8 cellular contexts compared by ENCODE assay signal in genomic region chr3:194397757-194398312, GRCh38. TPM values are rescaled to one million over a fixed set of nuclear protein-coding genes. Genes with fewer than 3 reads are reported as not detected.
DNase-seq lines count a peak whose midpoint lies in the region; ATAC-seq and TF ChIP-seq lines count a peak whose summit lies in the region.

No MANE protein-coding gene starts in this region.

- POLR2A ChIA-PET in WTC11 (lab: Charles Lee), result no interaction called here

- H3K4me2 ChIP-seq in parathyroid adenoma (ENCODE audit: low read length), result peak overlapping the region; percentile 6

- no peaks in the 10 kb centered on the region for H3K36me3 Mint-ChIP-seq in WTC11

- intact Hi-C loops in posterior vena cava (cut with DNase I), result loop anchor here (5.0 kb wide), 2 partner anchors 56 to 61 kb away; no protein-coding TSS in a partner anchor

- no peak overlapping the region for H2AFZ ChIP-seq in parathyroid adenoma

- no peaks in the 10 kb centered on the region for H3K9me3 Mint-ChIP-seq in WTC11

- no peak overlapping the region for H3K27ac Mint-ChIP-seq in WTC11

- DNase-seq in EH (ENCODE audit: low read depth), result peak; percentile 23
- DNase-seq in WTC11 (ENCODE audit: low spot score), result peak; percentile 38
- peak; percentile 66 for DNase-seq in ecto neural progenitor cell (ENCODE audit: low spot score)
- DNase-seq in SW480 (ENCODE audit: low spot score), result no peak
- DNase-seq in posterior vena cava (ENCODE audit: low spot score), result no peak
- no peak for DNase-seq in SK-N-DZ (ENCODE audit: low spot score)
- DNase-seq in A172 (ENCODE audit: low spot score), result no peak

- no peaks in the 10 kb centered on the region for H3K9me3 ChIP-seq in parathyroid adenoma (ENCODE audit: control insufficient read depth, low read length)

- peak overlapping the region; percentile 14 for H3K4me3 ChIP-seq in parathyroid adenoma (ENCODE audit: low read depth, low read length)

- ATAC-seq in WTC11, result peak; percentile 9

- no peak overlapping the region for H3K9ac ChIP-seq in parathyroid adenoma

- no peaks in the 10 kb centered on the region for H3K79me2 ChIP-seq in parathyroid adenoma

- no peaks in the 10 kb centered on the region for H3K36me3 ChIP-seq in parathyroid adenoma (ENCODE audit: control insufficient read depth, insufficient read depth, low read length)

- peaks cover 43% of the 10 kb centered on the region for H3K27me3 Mint-ChIP-seq in WTC11 (ENCODE audit: low read depth)

- H3K4me1 Mint-ChIP-seq in WTC11, result peaks cover 27% of the 10 kb centered on the region

- peak overlapping the region; percentile 64 for H3K4me3 Mint-ChIP-seq in WTC11

- H3K4me1 ChIP-seq in parathyroid adenoma, result no peaks in the 10 kb centered on the region

- no peaks in the 10 kb centered on the region for H3K27me3 ChIP-seq in parathyroid adenoma (ENCODE audit: control insufficient read depth, insufficient read depth, low read length)

- TF ChIP-seq CTCF in WTC11 (IDR thresholded peaks at IDR 0.05), result no peak
- no peak for TF ChIP-seq CTCF in parathyroid adenoma (IDR thresholded peaks at IDR 0.05)

- CTCF ChIA-PET in WTC11 (lab: Charles Lee), result interaction anchor here (0.9 to 5.2 kb wide), 10 partner anchors 12 to 176 kb away, joined by 3 to 48 read pairs (median 6); partner anchors contain the start of gene LRRC15

- no peak overlapping the region for H3K27ac ChIP-seq in parathyroid adenoma

TF ChIP-seq in WTC11, 78 proteins besides CTCF, POLR2A, EP300 and RAD21:
- 0 out of 2 replicates have a peak, but pooled peaks have one; percentile 44 for TF ChIP-seq ZBTB21 (CRISPR knock-in tag; IDR thresholded peaks at IDR 0.05; ENCODE audit: borderline replicate concordance)
- no peak for TF ChIP-seq AFF4 (CRISPR knock-in tag; IDR thresholded peaks at IDR 0.05; ENCODE audit: borderline replicate concordance)

RNA-seq across cellular contexts. Expression of gene GP5, which starts 1.2 kb away (rescaled TPM):
- total RNA-seq in WTC11 (2021) (0.09 to 0.16 TPM (median 0.11 TPM) in 3 replicates), posterior vena cava (under 1 TPM; 0.05 to 0.09 TPM)
- polyA plus RNA-seq in SK-N-DZ (2014; cell fraction: cytosol; rRNA removed), result not detected in 2 replicates
- polyA plus RNA-seq in SK-N-DZ (2014; cell fraction: nucleus; rRNA removed), result not detected in 2 replicates
- total RNA-seq in A172 (2014; rRNA removed; shearing (Covaris generic)), result 0.02 and 0.10 TPM in 2 replicates

RNA-seq across cellular contexts. Expression of gene LRRC15, which starts 28.3 kb away (rescaled TPM):
- total RNA-seq in WTC11 (2021), result 0.07 to 0.11 TPM (median 0.11 TPM) in 3 replicates
- 1 to 10 TPM; 2.3 to 3.0 TPM for total RNA-seq in posterior vena cava
- polyA plus RNA-seq in SK-N-DZ (2014; cell fraction: cytosol; rRNA removed), result not detected in 2 replicates
- not detected in 2 replicates for polyA plus RNA-seq in SK-N-DZ (2014; cell fraction: nucleus; rRNA removed)
- 33.3 and 47.7 TPM in 2 replicates for total RNA-seq in A172 (2014; rRNA removed; shearing (Covaris generic))

RNA-seq across cellular contexts. Expression of gene CPN2, which starts 46.7 kb away (rescaled TPM):
- total RNA-seq in WTC11 (2021) (0.09 to 0.14 TPM in 2 of 3 replicates, not detected in the other), posterior vena cava (under 1 TPM in 1 of 2 donors, not detected in 1; 0.14 TPM)
- polyA plus RNA-seq in SK-N-DZ (2014; cell fraction: cytosol; rRNA removed), result not detected in 2 replicates
- not detected in 2 replicates for polyA plus RNA-seq in SK-N-DZ (2014; cell fraction: nucleus; rRNA removed)
- 0.10 TPM in 1 of 2 replicates, not detected in the other for total RNA-seq in A172 (2014; rRNA removed; shearing (Covaris generic))

Comparison
In these comparisons a context has a peak if more than half of its experiments do, and no peak if none do; other contexts are left out.
1. DNase-seq: peak in EH (single experiment), WTC11 (single experiment) and ecto neural progenitor cell (single experiment); none in SW480 (single experiment), posterior vena cava (single experiment), SK-N-DZ (single experiment) and A172 (single experiment).